Comparison of ENCODE assay signal across 1 cellular context in the genomic region with DNA sequence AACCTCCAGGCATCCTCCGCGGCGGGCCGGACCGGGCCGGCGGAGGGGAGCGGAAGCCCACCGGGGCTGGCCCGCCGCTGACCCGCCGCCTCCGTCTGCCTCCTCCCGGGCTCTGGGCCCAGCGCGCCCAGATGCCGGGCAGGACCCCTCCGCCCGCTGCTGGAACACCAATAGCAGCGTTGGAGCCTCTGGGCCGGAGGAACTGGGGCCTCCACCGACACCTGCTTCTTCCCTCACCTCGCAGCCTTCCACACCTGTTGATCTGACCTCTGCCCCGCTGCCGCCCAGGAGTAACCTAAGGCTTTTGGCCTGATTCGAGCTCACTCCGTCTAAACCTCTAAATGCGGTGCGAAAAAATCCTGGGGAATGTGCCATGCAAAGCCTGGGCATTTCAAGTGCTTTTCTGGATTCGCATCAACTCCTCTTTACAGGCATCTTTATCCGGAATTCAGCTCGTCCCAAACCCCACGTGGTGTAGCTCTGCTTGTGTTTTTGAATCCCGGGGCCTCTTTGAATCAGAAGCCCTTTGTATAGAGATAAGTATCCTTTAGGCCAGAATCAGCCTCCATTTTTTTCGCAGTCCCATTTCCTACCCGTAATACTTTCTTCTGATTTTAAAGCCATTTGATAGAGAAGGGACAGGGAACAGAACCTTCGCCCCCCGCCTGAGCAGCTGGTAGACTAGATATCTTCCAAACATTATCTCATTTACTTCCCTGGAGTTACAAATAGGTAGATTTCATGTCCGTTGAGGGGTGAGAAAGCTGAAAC.
TF ChIP-seq lines count a peak whose summit lies in the region.

No MANE protein-coding gene starts in this region.

TF ChIP-seq in HepG2, 621 proteins besides CTCF, POLR2A, EP300 and RAD21 (continued from another document):
- TF ChIP-seq, protein P1, sequence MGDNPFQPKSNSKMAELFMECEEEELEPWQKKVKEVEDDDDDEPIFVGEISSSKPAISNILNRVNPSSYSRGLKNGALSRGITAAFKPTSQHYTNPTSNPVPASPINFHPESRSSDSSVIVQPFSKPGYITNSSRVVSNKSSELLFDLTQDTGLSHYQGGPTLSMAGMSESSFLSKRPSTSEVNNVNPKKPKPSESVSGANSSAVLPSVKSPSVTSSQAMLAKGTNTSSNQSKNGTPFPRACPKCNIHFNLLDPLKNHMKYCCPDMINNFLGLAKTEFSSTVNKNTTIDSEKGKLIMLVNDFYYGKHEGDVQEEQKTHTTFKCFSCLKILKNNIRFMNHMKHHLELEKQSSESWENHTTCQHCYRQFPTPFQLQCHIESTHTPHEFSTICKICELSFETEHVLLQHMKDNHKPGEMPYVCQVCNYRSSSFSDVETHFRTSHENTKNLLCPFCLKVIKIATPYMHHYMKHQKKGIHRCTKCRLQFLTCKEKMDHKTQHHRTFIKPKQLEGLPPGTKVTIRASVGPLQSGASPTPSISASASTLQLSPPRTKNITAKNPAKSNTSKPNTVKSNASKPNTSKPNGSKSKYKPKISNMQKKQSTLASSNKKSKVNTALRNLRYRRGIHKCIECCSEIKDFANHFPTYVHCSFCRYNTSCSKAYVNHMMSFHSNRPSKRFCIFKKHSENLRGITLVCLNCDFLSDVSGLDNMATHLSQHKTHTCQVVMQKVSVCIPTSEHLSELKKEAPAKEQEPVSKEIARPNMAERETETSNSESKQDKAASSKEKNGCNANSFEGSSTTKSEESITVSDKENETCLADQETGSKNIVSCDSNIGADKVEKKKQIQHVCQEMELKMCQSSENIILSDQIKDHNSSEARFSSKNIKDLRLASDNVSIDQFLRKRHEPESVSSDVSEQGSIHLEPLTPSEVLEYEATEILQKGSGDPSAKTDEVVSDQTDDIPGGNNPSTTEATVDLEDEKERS (CRISPR knock-in tag; IDR thresholded peaks at IDR 0.05): no peak
- TF ChIP-seq ZFYVE20 (CRISPR knock-in tag; IDR thresholded peaks at IDR 0.05; ENCODE audit: borderline replicate concordance, low read depth): no peak
- TF ChIP-seq TBL1XR1 (IDR thresholded peaks at IDR 0.05; ENCODE audit: borderline replicate concordance, low read length, partially characterized antibody): no peak
- no peak; the same call in 1 of the 2 replicates for TF ChIP-seq GABPB1 (CRISPR knock-in tag; IDR thresholded peaks at IDR 0.05)
- peak; percentile 59; the same call in 1 of the 2 replicates for TF ChIP-seq GFI1 (CRISPR knock-in tag; IDR thresholded peaks at IDR 0.05; ENCODE audit: borderline replicate concordance)
- TF ChIP-seq ZBTB7B (CRISPR knock-in tag; IDR thresholded peaks at IDR 0.05): peak; percentile 8; the same call in 1 of the 2 replicates
- TF ChIP-seq, protein P2, sequence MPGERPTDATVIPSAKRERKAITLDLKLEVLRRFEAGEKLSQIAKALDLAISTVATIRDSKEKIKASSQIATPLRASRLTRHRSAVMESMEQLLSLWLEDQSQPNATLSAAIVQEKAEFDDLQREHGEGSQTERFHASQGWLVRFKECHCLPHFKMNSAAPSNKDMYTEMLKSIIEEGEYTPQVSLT (CRISPR knock-in tag; IDR thresholded peaks at IDR 0.05; ENCODE audit: borderline replicate concordance, low read depth): no peak
- TF ChIP-seq, protein P3, sequence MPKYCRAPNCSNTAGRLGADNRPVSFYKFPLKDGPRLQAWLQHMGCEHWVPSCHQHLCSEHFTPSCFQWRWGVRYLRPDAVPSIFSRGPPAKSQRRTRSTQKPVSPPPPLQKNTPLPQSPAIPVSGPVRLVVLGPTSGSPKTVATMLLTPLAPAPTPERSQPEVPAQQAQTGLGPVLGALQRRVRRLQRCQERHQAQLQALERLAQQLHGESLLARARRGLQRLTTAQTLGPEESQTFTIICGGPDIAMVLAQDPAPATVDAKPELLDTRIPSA (CRISPR knock-in tag; IDR thresholded peaks at IDR 0.05; ENCODE audit: borderline replicate concordance): 0 out of 2 replicates have a peak, but pooled peaks have one; percentile 2
- peak; percentile 78; the same call in 1 of the 2 replicates for TF ChIP-seq ZSCAN20 (CRISPR knock-in tag; IDR thresholded peaks at IDR 0.05; ENCODE audit: borderline replicate concordance)
- TF ChIP-seq WIZ (CRISPR knock-in tag; IDR thresholded peaks at IDR 0.05): no peak
- TF ChIP-seq, protein P4, sequence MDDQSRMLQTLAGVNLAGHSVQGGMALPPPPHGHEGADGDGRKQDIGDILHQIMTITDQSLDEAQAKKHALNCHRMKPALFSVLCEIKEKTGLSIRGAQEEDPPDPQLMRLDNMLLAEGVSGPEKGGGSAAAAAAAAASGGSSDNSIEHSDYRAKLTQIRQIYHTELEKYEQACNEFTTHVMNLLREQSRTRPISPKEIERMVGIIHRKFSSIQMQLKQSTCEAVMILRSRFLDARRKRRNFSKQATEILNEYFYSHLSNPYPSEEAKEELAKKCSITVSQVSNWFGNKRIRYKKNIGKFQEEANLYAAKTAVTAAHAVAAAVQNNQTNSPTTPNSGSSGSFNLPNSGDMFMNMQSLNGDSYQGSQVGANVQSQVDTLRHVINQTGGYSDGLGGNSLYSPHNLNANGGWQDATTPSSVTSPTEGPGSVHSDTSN (CRISPR knock-in tag; IDR thresholded peaks at IDR 0.05; ENCODE audit: borderline replicate concordance): no peak
- TF ChIP-seq ZNF367 (CRISPR knock-in tag; IDR thresholded peaks at IDR 0.05; ENCODE audit: borderline replicate concordance): no peak
- peak; percentile 17; the same call in 1 of the 2 replicates for TF ChIP-seq CREM (IDR thresholded peaks at IDR 0.05)
- TF ChIP-seq CREM (CRISPR knock-in tag; IDR thresholded peaks at IDR 0.05): no peak
- TF ChIP-seq ZNF878 (CRISPR knock-in tag; IDR thresholded peaks at IDR 0.05): no peak
- no peak for TF ChIP-seq SAFB2 (CRISPR knock-in tag; IDR thresholded peaks at IDR 0.05; ENCODE audit: borderline replicate concordance, low read depth)
- TF ChIP-seq ZNF326 (CRISPR knock-in tag; IDR thresholded peaks at IDR 0.05; ENCODE audit: borderline replicate concordance): no peak
- TF ChIP-seq, protein P5, sequence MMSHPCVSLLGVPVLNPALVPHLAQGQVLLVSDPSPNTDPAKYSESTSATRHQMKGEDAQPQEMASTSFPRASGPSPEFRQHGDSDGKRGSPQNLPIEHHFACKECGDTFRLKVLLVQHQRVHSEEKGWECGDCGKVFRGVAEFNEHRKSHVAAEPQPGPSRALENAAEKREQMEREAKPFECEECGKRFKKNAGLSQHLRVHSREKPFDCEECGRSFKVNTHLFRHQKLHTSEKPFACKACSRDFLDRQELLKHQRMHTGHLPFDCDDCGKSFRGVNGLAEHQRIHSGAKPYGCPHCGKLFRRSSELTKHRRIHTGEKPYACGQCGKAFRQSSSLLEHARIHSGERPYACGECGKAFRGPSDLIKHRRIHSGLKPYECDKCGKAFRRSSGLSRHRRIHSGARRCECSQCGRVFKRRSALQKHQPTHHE (CRISPR knock-in tag; IDR thresholded peaks at IDR 0.05; ENCODE audit: borderline replicate concordance): no peak
- TF ChIP-seq RFXAP (CRISPR knock-in tag; IDR thresholded peaks at IDR 0.05; ENCODE audit: borderline replicate concordance): no peak
- TF ChIP-seq SNAI1 (CRISPR knock-in tag; IDR thresholded peaks at IDR 0.05; ENCODE audit: borderline replicate concordance): no peak
- TF ChIP-seq, protein P6, sequence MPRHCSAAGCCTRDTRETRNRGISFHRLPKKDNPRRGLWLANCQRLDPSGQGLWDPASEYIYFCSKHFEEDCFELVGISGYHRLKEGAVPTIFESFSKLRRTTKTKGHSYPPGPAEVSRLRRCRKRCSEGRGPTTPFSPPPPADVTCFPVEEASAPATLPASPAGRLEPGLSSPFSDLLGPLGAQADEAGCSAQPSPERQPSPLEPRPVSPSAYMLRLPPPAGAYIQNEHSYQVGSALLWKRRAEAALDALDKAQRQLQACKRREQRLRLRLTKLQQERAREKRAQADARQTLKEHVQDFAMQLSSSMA (CRISPR knock-in tag; IDR thresholded peaks at IDR 0.05): peak; percentile 13; the same call in 1 of the 2 replicates
- TF ChIP-seq SMAD1 (CRISPR knock-in tag; IDR thresholded peaks at IDR 0.05; ENCODE audit: borderline replicate concordance, low read depth): no peak
- TF ChIP-seq, protein P7, sequence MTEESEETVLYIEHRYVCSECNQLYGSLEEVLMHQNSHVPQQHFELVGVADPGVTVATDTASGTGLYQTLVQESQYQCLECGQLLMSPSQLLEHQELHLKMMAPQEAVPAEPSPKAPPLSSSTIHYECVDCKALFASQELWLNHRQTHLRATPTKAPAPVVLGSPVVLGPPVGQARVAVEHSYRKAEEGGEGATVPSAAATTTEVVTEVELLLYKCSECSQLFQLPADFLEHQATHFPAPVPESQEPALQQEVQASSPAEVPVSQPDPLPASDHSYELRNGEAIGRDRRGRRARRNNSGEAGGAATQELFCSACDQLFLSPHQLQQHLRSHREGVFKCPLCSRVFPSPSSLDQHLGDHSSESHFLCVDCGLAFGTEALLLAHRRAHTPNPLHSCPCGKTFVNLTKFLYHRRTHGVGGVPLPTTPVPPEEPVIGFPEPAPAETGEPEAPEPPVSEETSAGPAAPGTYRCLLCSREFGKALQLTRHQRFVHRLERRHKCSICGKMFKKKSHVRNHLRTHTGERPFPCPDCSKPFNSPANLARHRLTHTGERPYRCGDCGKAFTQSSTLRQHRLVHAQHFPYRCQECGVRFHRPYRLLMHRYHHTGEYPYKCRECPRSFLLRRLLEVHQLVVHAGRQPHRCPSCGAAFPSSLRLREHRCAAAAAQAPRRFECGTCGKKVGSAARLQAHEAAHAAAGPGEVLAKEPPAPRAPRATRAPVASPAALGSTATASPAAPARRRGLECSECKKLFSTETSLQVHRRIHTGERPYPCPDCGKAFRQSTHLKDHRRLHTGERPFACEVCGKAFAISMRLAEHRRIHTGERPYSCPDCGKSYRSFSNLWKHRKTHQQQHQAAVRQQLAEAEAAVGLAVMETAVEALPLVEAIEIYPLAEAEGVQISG (CRISPR knock-in tag; IDR thresholded peaks at IDR 0.05): peak; percentile 54; the same call in 1 of the 2 replicates
- no peak for TF ChIP-seq RBM22 (optimal IDR thresholded peaks at IDR 0.05; ENCODE audit: low read length)
- TF ChIP-seq FOXA3 (CRISPR knock-in tag; IDR thresholded peaks at IDR 0.05): no peak
